In the genomic region with DNA sequence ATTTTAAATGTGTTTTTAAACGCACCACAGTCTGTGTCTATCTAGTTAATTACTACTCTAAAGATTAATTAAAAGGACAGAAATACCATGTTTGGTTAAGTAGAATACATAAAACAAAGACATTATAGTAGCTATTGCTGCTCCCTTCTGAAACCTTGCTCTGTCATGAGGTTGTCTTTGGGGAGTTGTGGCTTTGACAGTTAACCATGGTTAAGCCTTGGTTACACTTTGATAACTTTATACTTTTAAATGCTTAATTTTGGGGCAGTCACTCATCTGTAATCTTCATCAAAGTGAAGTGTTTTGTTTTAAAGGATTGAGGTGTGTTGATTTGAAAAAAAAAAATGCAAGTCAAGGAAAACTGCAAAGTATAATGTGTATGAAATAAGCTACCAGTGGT, we compare ENCODE assay signal across 16 cellular contexts. TPM values are rescaled to one million over a fixed set of nuclear protein-coding genes. Genes with fewer than 3 reads are reported as not detected.
DNase-seq lines count a peak whose midpoint lies in the region; ATAC-seq and TF ChIP-seq lines count a peak whose summit lies in the region.
"Had no signal": no experiment of that assay in that cellular context is flagged by ENCODE, and none has a peak within 500 bp of the region (broad histone marks: within the 10 kb centered on the region; RNA-seq: fewer than 3 reads in every experiment).

No MANE protein-coding gene starts in this region.

- no peak overlapping the region for H2AFZ ChIP-seq in OCI-LY1 (ENCODE audit: low read length)
- H2AFZ ChIP-seq: parathyroid adenoma had no signal

- H3K4me3 ChIP-seq in OCI-LY1 (ENCODE audit: low read depth, low read length, poor library complexity, severe bottlenecking), result no peak overlapping the region
- no peak overlapping the region for H3K4me3 ChIP-seq in testis
- H3K4me3 ChIP-seq in upper lobe of left lung, result no peak overlapping the region
- H3K4me3 ChIP-seq: ascending aorta, lung had no signal

- peak; percentile 69 for ATAC-seq in GM18873 (IDR thresholded peaks at IDR 0.05; ENCODE audit: low FRiP score, unreplicated experiment)
- ATAC-seq in GM21528 (IDR thresholded peaks at IDR 0.05; ENCODE audit: low FRiP score, unreplicated experiment), result peak; percentile 64
- peak; percentile 70 for ATAC-seq in HG03097 (IDR thresholded peaks at IDR 0.05; ENCODE audit: low FRiP score, unreplicated experiment)
- ATAC-seq in upper lobe of left lung (ENCODE audit: low FRiP score in 2 of 2), result no peak
- ATAC-seq: effector memory CD8-positive, alpha-beta T cell; stimulated activated naive CD8-positive, alpha-beta T cell treated with anti-CD3 and anti-CD28 coated beads, Interleukin-15, amount 100 ng/mL, for 72 hours had no signal

- no peaks in the 10 kb centered on the region for H4K20me1 ChIP-seq in OCI-LY1 (ENCODE audit: insufficient read depth, low read length)

- H3K4me2 ChIP-seq in OCI-LY1 (ENCODE audit: low read length), result peak overlapping the region; percentile 4; the same call in 1 of the 2 replicates

- H3K27ac ChIP-seq in OCI-LY1 (ENCODE audit: low read depth, low read length, poor library complexity, severe bottlenecking) (peak overlapping the region; percentile 58), testis (no peak overlapping the region), upper lobe of left lung (no peak overlapping the region)
- H3K27ac ChIP-seq: ascending aorta, parathyroid adenoma had no signal

- H3K79me2 ChIP-seq in OCI-LY1 (ENCODE audit: insufficient read depth, low read length), result 0 out of 2 replicates have a peak, but pooled peaks cover 5% of the 10 kb centered on the region
- H3K79me2 ChIP-seq: parathyroid adenoma had no signal

- H3K9ac ChIP-seq in OCI-LY1 (ENCODE audit: low read length), result no peak overlapping the region
- H3K9ac ChIP-seq: parathyroid adenoma had no signal

- TF ChIP-seq CTCF in OCI-LY1 (IDR thresholded peaks at IDR 0.05; ENCODE audit: low read length) (no peak), testis (IDR thresholded peaks at IDR 0.05) (no peak), upper lobe of left lung (IDR thresholded peaks at IDR 0.05) (no peak)

- TF ChIP-seq POLR2A in testis (IDR thresholded peaks at IDR 0.05) (no peak), upper lobe of left lung (IDR thresholded peaks at IDR 0.05) (no peak)

- peaks cover 49% of the 10 kb centered on the region for H3K36me3 ChIP-seq in OCI-LY1 (ENCODE audit: insufficient read depth, low read length)
- no peaks in the 10 kb centered on the region for H3K36me3 ChIP-seq in testis (ENCODE audit: low read depth, missing control alignments)
- H3K36me3 ChIP-seq in upper lobe of left lung, result peaks cover 0 to 4% (median 0%) of the 10 kb centered on the region in 4 donors
- H3K36me3 ChIP-seq: ascending aorta had no signal

- H3K9me3 ChIP-seq in OCI-LY1 (ENCODE audit: low read length), result no peaks in the 10 kb centered on the region
- no peaks in the 10 kb centered on the region for H3K9me3 ChIP-seq in testis
- no peaks in the 10 kb centered on the region for H3K9me3 ChIP-seq in upper lobe of left lung
- H3K9me3 ChIP-seq: ascending aorta had no signal

- 93 to 98% methylated on average over 1 of the region's 1 CpG for WGBS in testis, 2 donors
- 96 to 100% methylated on average over 1 of the region's 1 CpG for WGBS in upper lobe of left lung, 2 donors

- H3K4me1 ChIP-seq in OCI-LY1 (ENCODE audit: insufficient read depth, low read length, severe bottlenecking), result peaks cover 55% of the 10 kb centered on the region
- no peaks in the 10 kb centered on the region for H3K4me1 ChIP-seq in testis
- H3K4me1 ChIP-seq in upper lobe of left lung, result no peaks in the 10 kb centered on the region
- H3K4me1 ChIP-seq: parathyroid adenoma had no signal

- DNase-seq in testis (no peak), COLO668 (lab: John Stamatoyannopoulos, UW; ENCODE audit: unreplicated experiment) (no peak), upper lobe of left lung (no peak), NCI-H748 treated with DMSO at 0.1 percent for 48 hours (lab: John Stamatoyannopoulos, UW) (no peak)
- DNase-seq: activated CD4-positive, alpha-beta memory T cell treated with anti-CD3 and anti-CD28 coated beads for 36 hours; DMS79 treated with DMSO at 0.1 percent for 48 hours; effector memory CD8-positive, alpha-beta T cell; stimulated activated naive CD8-positive, alpha-beta T cell treated with anti-CD3 and anti-CD28 coated beads, Interleukin-15, amount 100 ng/mL, for 72 hours had no signal

- intact Hi-C loops in testis (cut with DNase I; ENCODE audit: low total_unique reads), result no loop called here

- H3K27me3 ChIP-seq in OCI-LY1 (ENCODE audit: insufficient read depth, low read length) (no peaks in the 10 kb centered on the region), testis (no peaks in the 10 kb centered on the region), upper lobe of left lung (no peaks in the 10 kb centered on the region)
- H3K27me3 ChIP-seq: ascending aorta had no signal

- TF ChIP-seq EP300 in upper lobe of left lung (IDR thresholded peaks at IDR 0.05), result no peak

- H3F3A ChIP-seq in OCI-LY1 (ENCODE audit: insufficient read depth, low read length), result no peaks in the 10 kb centered on the region

- no peaks in the 10 kb centered on the region for H3K9me2 ChIP-seq in OCI-LY1 (ENCODE audit: low read depth, low read length)

RNA-seq across cellular contexts. Expression of gene TBR1, which starts 29.9 kb away (rescaled TPM):
- total RNA-seq in testis, result 1 to 10 TPM; 2.4 to 5.3 TPM
- 0.92 TPM for polyA plus RNA-seq in testis (ENCODE audit: insufficient read depth, low read depth, low replicate concordance)
- total RNA-seq in upper lobe of left lung, result not detected
- total RNA-seq: activated CD4-positive, alpha-beta memory T cell treated with anti-CD3 and anti-CD28 coated beads for 36 hours; ascending aorta; H1; lung had no signal
- polyA plus RNA-seq: H1 had no signal

Comparison
In these comparisons a context has a peak if more than half of its experiments do, and no peak if none do; other contexts are left out.
1. ATAC-seq: peak in GM18873 (single experiment), GM21528 (single experiment) and HG03097 (single experiment); none in upper lobe of left lung (0 of 2).